ENCODE assay signal across 1 cellular context in genomic region chr15:92655178-92655995, GRCh38.
TF ChIP-seq lines count a peak whose summit lies in the region.

Gene FAM174B, minus strand, starts transcription at chr15:92655775.

TF ChIP-seq in WTC11, 78 proteins besides CTCF, POLR2A, EP300 and RAD21 (continued from another document):
- TF ChIP-seq ZNF281 (CRISPR knock-in tag; IDR thresholded peaks at IDR 0.05): peak; percentile 88; the same call in 1 of the 2 replicates
- TF ChIP-seq TCF7 (CRISPR knock-in tag; IDR thresholded peaks at IDR 0.05; ENCODE audit: low read depth): peak; percentile 63; the same call in 1 of the 2 replicates
- no peak for TF ChIP-seq ZNF423 (CRISPR knock-in tag; IDR thresholded peaks at IDR 0.05)
- TF ChIP-seq AFF4 (CRISPR knock-in tag; IDR thresholded peaks at IDR 0.05; ENCODE audit: borderline replicate concordance): peak; percentile 89; the same call in 1 of the 2 replicates
- TF ChIP-seq RELA (CRISPR knock-in tag; IDR thresholded peaks at IDR 0.05; ENCODE audit: borderline replicate concordance): peak; percentile 89; the same call in 1 of the 2 replicates
- peak; percentile 94 for TF ChIP-seq ETV6 (CRISPR knock-in tag; IDR thresholded peaks at IDR 0.05)
